In the genomic region with DNA sequence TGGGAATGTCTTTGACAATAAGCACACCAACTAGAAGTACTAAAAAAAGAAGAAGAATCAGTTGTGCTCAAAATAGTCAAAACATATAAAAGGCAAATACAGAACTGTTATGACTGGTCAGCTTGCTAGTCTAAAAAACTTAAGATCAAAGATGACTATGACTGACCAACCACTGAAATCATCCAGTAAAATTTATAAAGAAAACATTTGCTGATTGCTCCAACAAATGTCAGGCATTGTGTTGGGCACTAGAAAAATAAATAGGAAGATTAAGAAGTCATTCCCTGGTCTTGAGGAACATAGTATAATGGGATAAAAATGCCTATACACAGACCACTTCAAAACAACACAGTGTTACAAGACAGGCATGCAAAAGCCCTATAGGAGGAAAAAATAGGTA, we compare ENCODE assay signal across 21 cellular contexts. TPM values are rescaled to one million over a fixed set of nuclear protein-coding genes. Genes with fewer than 3 reads are reported as not detected.
DNase-seq lines count a peak whose midpoint lies in the region; TF ChIP-seq lines count a peak whose summit lies in the region.
"Had no signal": no experiment of that assay in that cellular context is flagged by ENCODE, and none has a peak within 500 bp of the region (broad histone marks: within the 10 kb centered on the region; RNA-seq: fewer than 3 reads in every experiment).

No MANE protein-coding gene starts in this region.

- intact Hi-C loops in sigmoid colon (cut with DNase I) (no loop called here), dorsolateral prefrontal cortex (cut with DNase I) (no loop called here)

- H3K27ac ChIP-seq in HEK293 (ENCODE audit: extremely low read depth, low read depth, low read length) (no peak overlapping the region), sigmoid colon (no peak overlapping the region), dorsolateral prefrontal cortex (no peak overlapping the region)
- H3K27ac ChIP-seq: BLaER1 treated with 17β-estradiol and CSF1 and Interleukin-3, amounts not matched to agents 10 nM and 100 nM had no signal

- POLR2A ChIA-PET in HEK293 (lab: Yijun Ruan, JAX): no interaction called here

- no peaks in the 10 kb centered on the region for H3K36me3 Mint-ChIP-seq in glutamatergic neuron (ENCODE audit: unreplicated experiment)

- no peaks in the 10 kb centered on the region for H3K9me3 ChIP-seq in HEK293 (ENCODE audit: control insufficient read depth, insufficient read depth, low read depth, low read length)
- H3K9me3 ChIP-seq in sigmoid colon: no peaks in the 10 kb centered on the region
- H3K9me3 ChIP-seq: BLaER1 treated with 17β-estradiol and CSF1 and Interleukin-3, amounts not matched to agents 10 nM and 100 nM had no signal

- H3K9me3 Mint-ChIP-seq in glutamatergic neuron (ENCODE audit: unreplicated experiment): no peaks in the 10 kb centered on the region
- H3K9me3 Mint-ChIP-seq: CD8-positive, alpha-beta T cell; H9; IgD-negative memory B cell had no signal

- no peak for TF ChIP-seq CTCF in HEK293 (tag by site-specific recombination; IDR thresholded peaks at IDR 0.05)
- TF ChIP-seq CTCF in astrocyte of the spinal cord (IDR thresholded peaks at IDR 0.05; ENCODE audit: low read depth, low read length): no peak
- TF ChIP-seq CTCF in sigmoid colon (IDR thresholded peaks at IDR 0.05): no peak
- no peak for TF ChIP-seq CTCF in glutamatergic neuron (IDR thresholded peaks at IDR 0.05; ENCODE audit: partially characterized antibody, unreplicated experiment)
- no peak for TF ChIP-seq CTCF in dorsolateral prefrontal cortex (IDR thresholded peaks at IDR 0.05 in 54 of 56, conservative IDR thresholded peaks at IDR 0.05 in 2 of 56; ENCODE audit: low read depth in 1 of 56, partially characterized antibody in 56 of 56)

- H3K36me3 ChIP-seq in HEK293 (ENCODE audit: control insufficient read depth in 2 of 2, insufficient read depth in 1 of 2, low read length in 2 of 2) (peaks cover 0 to 8% of the 10 kb centered on the region in 2 experiments; a peak in 1 of 3 replicates), sigmoid colon (peaks cover 0 to 25% (median 0%) of the 10 kb centered on the region in 4 donors)

- CTCF ChIA-PET in HEK293 (lab: Yijun Ruan, JAX): no interaction called here

- no peak for TF ChIP-seq POLR2A in sigmoid colon (IDR thresholded peaks at IDR 0.05)

- H3K4me1 ChIP-seq in HEK293 (ENCODE audit: control insufficient read depth, insufficient read depth, low read length) (peaks cover 6% of the 10 kb centered on the region; the same call in 1 of the 2 replicates), sigmoid colon (no peaks in the 10 kb centered on the region)
- H3K4me1 ChIP-seq: BLaER1 treated with 17β-estradiol and CSF1 and Interleukin-3, amounts not matched to agents 10 nM and 100 nM had no signal

- in situ Hi-C loops in astrocyte of the spinal cord (cut with HindIII; ENCODE audit: low sequenced_read_pairs): no loop called here

- no peaks in the 10 kb centered on the region for H3K4me1 Mint-ChIP-seq in glutamatergic neuron (ENCODE audit: low read depth, unreplicated experiment)
- H3K4me1 Mint-ChIP-seq: IgD-negative memory B cell had no signal

- H3K4me3 Mint-ChIP-seq in glutamatergic neuron (ENCODE audit: unreplicated experiment): no peak overlapping the region
- H3K4me3 Mint-ChIP-seq: CD8-positive, alpha-beta T cell; H9; IgD-negative memory B cell had no signal

- DNase-seq in astrocyte of the spinal cord (ENCODE audit: low read depth, low spot score) (peak; percentile 62), hepatic stellate cell (ENCODE audit: low spot score) (peak; percentile 4), sigmoid colon (no peak), inferior parietal cortex (ENCODE audit: extremely low spot score) (no peak), glutamatergic neuron (no peak), dorsolateral prefrontal cortex (no peak)
- DNase-seq: CD8-positive, alpha-beta T cell; H9; Kasumi-1; NCI-H1105 treated with DMSO at 0.1 percent for 48 hours; NCI-H1694; NCI-H510A; NCI-H82; OCI-M1; SHP77 treated with DMSO at 0.1 percent for 48 hours had no signal

- no peak for TF ChIP-seq EP300 in sigmoid colon (IDR thresholded peaks at IDR 0.05)

- no peak overlapping the region for H3K27ac Mint-ChIP-seq in glutamatergic neuron (ENCODE audit: unreplicated experiment)
- H3K27ac Mint-ChIP-seq: CD8-positive, alpha-beta T cell; IgD-negative memory B cell had no signal

- no peak overlapping the region for H3K4me3 ChIP-seq in HEK293 (ENCODE audit: low read depth, low read length)
- no peak overlapping the region for H3K4me3 ChIP-seq in astrocyte of the spinal cord (ENCODE audit: low read depth, low read length)
- no peak overlapping the region for H3K4me3 ChIP-seq in sigmoid colon
- no peak overlapping the region for H3K4me3 ChIP-seq in dorsolateral prefrontal cortex
- H3K4me3 ChIP-seq: BLaER1 treated with 17β-estradiol and CSF1 and Interleukin-3, amounts not matched to agents 10 nM and 100 nM had no signal

- H3K27me3 Mint-ChIP-seq in glutamatergic neuron (ENCODE audit: unreplicated experiment): no peaks in the 10 kb centered on the region
- H3K27me3 Mint-ChIP-seq: IgD-negative memory B cell had no signal

- H3K27me3 ChIP-seq in sigmoid colon (no peaks in the 10 kb centered on the region), dorsolateral prefrontal cortex (no peaks in the 10 kb centered on the region)
- H3K27me3 ChIP-seq: BLaER1 treated with 17β-estradiol and CSF1 and Interleukin-3, amounts not matched to agents 10 nM and 100 nM had no signal

TF ChIP-seq in HEK293, 187 proteins besides CTCF, POLR2A, EP300 and RAD21:
- TF ChIP-seq HIC1 (tag by site-specific recombination; IDR thresholded peaks at IDR 0.05): no peak
- peak; percentile 64 for TF ChIP-seq FEZF1 (tag by site-specific recombination; IDR thresholded peaks at IDR 0.05)

RNA-seq across cellular contexts. Expression of gene ANGPTL3, which starts 9.3 kb away (rescaled TPM):
- not detected for total RNA-seq in sigmoid colon
- not detected for polyA plus RNA-seq in sigmoid colon
- total RNA-seq in glutamatergic neuron (ENCODE audit: unreplicated experiment): not detected
- not detected for total RNA-seq in dorsolateral prefrontal cortex
- total RNA-seq: A673; CD8-positive, alpha-beta T cell; G401; H9; RPMI7951 had no signal
- polyA plus RNA-seq: IgD-negative memory B cell had no signal

Comparison
In these comparisons a context has a peak if more than half of its experiments do, and no peak if none do; other contexts are left out.
1. DNase-seq: peak in astrocyte of the spinal cord (single experiment) and hepatic stellate cell (single experiment); none in sigmoid colon (single experiment), inferior parietal cortex (single experiment), glutamatergic neuron (single experiment) and dorsolateral prefrontal cortex (0 of 10).